23 cellular contexts compared by ENCODE assay signal in genomic region chr16:11655655-11656054, GRCh38. TPM values are rescaled to one million over a fixed set of nuclear protein-coding genes. Genes with fewer than 3 reads are reported as not detected.
DNase-seq lines count a peak whose midpoint lies in the region; ATAC-seq, FAIRE-seq and TF ChIP-seq lines count a peak whose summit lies in the region.
"Had no signal": no experiment of that assay in that cellular context is flagged by ENCODE, and none has a peak within 500 bp of the region (broad histone marks: within the 10 kb centered on the region; RNA-seq: fewer than 3 reads in every experiment).

No MANE protein-coding gene starts in this region.

- H2BK15ac ChIP-seq in IMR-90 (ENCODE audit: low read depth, low read length) (no peak overlapping the region), H1 (ENCODE audit: low read length) (no peak overlapping the region)

- H3K4me3 ChIP-seq in DND-41 (ENCODE audit: low read depth in 1 of 2, low read length in 2 of 2) = no peak overlapping the region
- no peak overlapping the region for H3K4me3 ChIP-seq in IMR-90 (ENCODE audit: insufficient read depth, low read depth, low read length)
- no peak overlapping the region for H3K4me3 ChIP-seq in H1 (ENCODE audit: extremely low read depth in 1 of 4, insufficient read depth in 2 of 4, low read depth in 3 of 4, low read length in 4 of 4)
- no peak overlapping the region for H3K4me3 ChIP-seq in neural progenitor cell
- H3K4me3 ChIP-seq: MG63, SK-N-MC had no signal

- H3K23ac ChIP-seq in IMR-90 (ENCODE audit: low read depth, low read length) = no peak overlapping the region
- no peak overlapping the region for H3K23ac ChIP-seq in H1 (ENCODE audit: insufficient read length)

- H4K5ac ChIP-seq in IMR-90 (ENCODE audit: low read depth, low read length) = no peak overlapping the region
- H4K5ac ChIP-seq in H1 (ENCODE audit: insufficient read length, low read depth, low read length) = no peak overlapping the region

- no peaks in the 10 kb centered on the region for H3K36me3 Mint-ChIP-seq in neural progenitor cell

- H3K79me1 ChIP-seq in IMR-90 (ENCODE audit: low read depth in 1 of 2, low read length in 2 of 2) (no peaks in the 10 kb centered on the region), H1 (ENCODE audit: low read depth, low read length) (no peaks in the 10 kb centered on the region)

- TF ChIP-seq CTCF in DND-41 (IDR thresholded peaks at IDR 0.05; ENCODE audit: borderline replicate concordance, extremely low read depth, low read length, poor library complexity, severe bottlenecking) = no peak
- TF ChIP-seq CTCF in IMR-90 (conservative IDR thresholded peaks at IDR 0.05; ENCODE audit: low read depth, low read length) = no peak
- no peak for TF ChIP-seq CTCF in H1 (IDR thresholded peaks at IDR 0.05; ENCODE audit: control extremely low read depth in 1 of 3, insufficient read depth in 1 of 3, low read depth in 1 of 3, low read length in 3 of 3)
- no peak for TF ChIP-seq CTCF in neural progenitor cell (IDR thresholded peaks at IDR 0.05)

- no peak overlapping the region for H3K27ac Mint-ChIP-seq in neural progenitor cell
- H3K27ac Mint-ChIP-seq: B cell had no signal

- POLR2A ChIA-PET in IMR-90 (lab: Charles Lee; ENCODE audit: unreplicated experiment) = no interaction called here
- POLR2A ChIA-PET in H1 (lab: Charles Lee; ENCODE audit: partially characterized antibody) = interaction anchor here (0.6 to 1.2 kb wide), 3 partner anchors 15 to 195 kb away, joined by 3 read pairs; no protein-coding TSS in a partner anchor

- no peak overlapping the region for H3K4me3 Mint-ChIP-seq in neural progenitor cell
- H3K4me3 Mint-ChIP-seq: B cell had no signal

- no peak overlapping the region for H2BK20ac ChIP-seq in IMR-90 (ENCODE audit: low read depth, low read length)
- no peak overlapping the region for H2BK20ac ChIP-seq in H1 (ENCODE audit: low read length)

- BruUV-seq in IMR-90 (replicated peaks; lab: Mats Ljungman, UMichigan) = no TSS peak

- H3K27ac ChIP-seq in DND-41 (ENCODE audit: low read length) = 0 out of 2 replicates have a peak overlapping the region, but pooled peaks have one; percentile 6
- H3K27ac ChIP-seq in IMR-90 (ENCODE audit: insufficient read depth, low read length) = no peak overlapping the region
- H3K27ac ChIP-seq in H1 (ENCODE audit: low read depth, low read length) = no peak overlapping the region
- no peak overlapping the region for H3K27ac ChIP-seq in neural progenitor cell
- H3K27ac ChIP-seq: SK-N-MC had no signal

- H2BK5ac ChIP-seq in IMR-90 (ENCODE audit: low read depth, low read length, poor library complexity, severe bottlenecking) (no peak overlapping the region), H1 (ENCODE audit: low read depth, low read length) (no peak overlapping the region)

- TF ChIP-seq EP300 in H1 (IDR thresholded peaks at IDR 0.05; ENCODE audit: borderline replicate concordance in 1 of 2, low read depth in 2 of 2, low read length in 2 of 2) = no peak

- H2BK12ac ChIP-seq in H1 (ENCODE audit: low read depth, low read length) = 0 out of 2 replicates have a peak overlapping the region, but pooled peaks have one; percentile 11

- TF ChIP-seq POLR2A in IMR-90 (IDR thresholded peaks at IDR 0.05; ENCODE audit: low read depth, low read length) (no peak), H1 (IDR thresholded peaks at IDR 0.05; ENCODE audit: control extremely low read depth in 1 of 2, low read depth in 2 of 2, low read length in 2 of 2) (no peak), erythroblast (IDR thresholded peaks at IDR 0.05; ENCODE audit: low read length) (no peak)

- H3K27me3 Mint-ChIP-seq in neural progenitor cell (ENCODE audit: insufficient read depth, low read depth) = peaks cover 8% of the 10 kb centered on the region
- H3K27me3 Mint-ChIP-seq: B cell had no signal

- no peak overlapping the region for H3K9ac ChIP-seq in DND-41 (ENCODE audit: low read depth, low read length)
- no peak overlapping the region for H3K9ac ChIP-seq in IMR-90 (ENCODE audit: low read depth, low read length)
- H3K9ac ChIP-seq in H1 (replicated peaks in 1 of 4; ENCODE audit: extremely low read depth in 1 of 4, low read depth in 3 of 4, low read length in 3 of 4) = no peak overlapping the region
- H3K9ac ChIP-seq in neural progenitor cell = no peak overlapping the region

- WGBS in IMR-90 (ENCODE audit: extremely low coverage in 2 of 2, insufficient read length in 1 of 2), 2 experiments = no CpG with 5 or more reads among the region's 7 CpGs
- 92% methylated on average over 7 of the region's 7 CpGs; no CpG with 5 or more reads in 1 of the 2 experiments for WGBS in H1 (ENCODE audit: extremely low coverage in 1 of 2, insufficient coverage in 1 of 2, insufficient read length in 1 of 2, insufficient replicate concordance in 2 of 2, low coverage in 1 of 2, low lambda C conversion rate in 2 of 2, missing lambda C conversion rate in 1 of 2), 2 experiments

- H3K9me3 ChIP-seq in DND-41 (ENCODE audit: insufficient read depth, low read length, severe bottlenecking) (no peaks in the 10 kb centered on the region), IMR-90 (ENCODE audit: control insufficient read depth, insufficient read depth, low read length) (no peaks in the 10 kb centered on the region), H1 (ENCODE audit: insufficient read depth in 2 of 2, low read depth in 1 of 2, low read length in 1 of 2) (no peaks in the 10 kb centered on the region), neural progenitor cell (ENCODE audit: low read depth) (no peaks in the 10 kb centered on the region)
- H3K9me3 ChIP-seq: MG63 had no signal

- H2AK5ac ChIP-seq in IMR-90 (ENCODE audit: low read depth, low read length) (no peak overlapping the region), H1 (ENCODE audit: low read depth, low read length) (no peak overlapping the region)

- no peaks in the 10 kb centered on the region for H3K9me3 Mint-ChIP-seq in neural progenitor cell

- no peak for TF ChIP-seq RAD21 in IMR-90 (IDR thresholded peaks at IDR 0.05; ENCODE audit: low read length)
- no peak for TF ChIP-seq RAD21 in H1 (IDR thresholded peaks at IDR 0.05 in 1 of 2, conservative IDR thresholded peaks at IDR 0.05 in 1 of 2; ENCODE audit: low read depth in 2 of 2, low read length in 2 of 2)

- no peak overlapping the region for H4K91ac ChIP-seq in IMR-90 (ENCODE audit: insufficient read depth, low read depth, low read length)
- no peak overlapping the region for H4K91ac ChIP-seq in H1 (replicated peaks; ENCODE audit: insufficient read length, low read length)

- no peak for ATAC-seq in DND-41 (ENCODE audit: insufficient read depth, low read depth)
- no peak for ATAC-seq in IMR-90 (ENCODE audit: low read depth)
- no peak for ATAC-seq in GM21381 (IDR thresholded peaks at IDR 0.05; ENCODE audit: unreplicated experiment)
- ATAC-seq: Panc1 had no signal

- in situ Hi-C loops in IMR-90 (cut with MboI; ENCODE audit: low sequenced_read_pairs) = no loop called here

- no peak for FAIRE-seq in H1 (lab: Jason Lieb, UNC)
- FAIRE-seq: H54, HTR-8/SVneo had no signal

- H3K4ac ChIP-seq in IMR-90 (ENCODE audit: low read depth, low read length) (no peak overlapping the region), H1 (replicated peaks; ENCODE audit: insufficient read length, low read depth, low read length) (no peak overlapping the region)

- H3K18ac ChIP-seq in IMR-90 (ENCODE audit: low read depth, low read length) (no peak overlapping the region), H1 (ENCODE audit: extremely low read depth, low read length) (no peak overlapping the region)

- H2BK120ac ChIP-seq in IMR-90 (ENCODE audit: low read depth, low read length) (no peak overlapping the region), H1 (replicated peaks; ENCODE audit: low read depth, low read length) (no peak overlapping the region)

- no peak for DNase-seq in DND-41
- no peak for DNase-seq in IMR-90
- no peak for DNase-seq in H1 (ENCODE audit: low read depth in 1 of 2, low spot score in 2 of 2)
- no peak for DNase-seq in neural progenitor cell (ENCODE audit: low spot score)
- no peak for DNase-seq in NK-92 (lab: John Stamatoyannopoulos, UW; ENCODE audit: unreplicated experiment)
- DNase-seq in erythroblast (lab: John Stamatoyannopoulos, UW) = no peak
- DNase-seq: Calu3, DMS153, KG1, MG63, NCI-H1105 treated with DMSO at 0.1 percent for 48 hours, NCI-H146, NCI-H1930, NCI-H2107, NCI-H524, NCI-H774, SIG-M5 had no signal

- H3K4me1 Mint-ChIP-seq in neural progenitor cell = peaks cover 2% of the 10 kb centered on the region

- H3K27me3 ChIP-seq in DND-41 (ENCODE audit: insufficient read depth, low read length, poor library complexity) (no peaks in the 10 kb centered on the region), IMR-90 (ENCODE audit: control insufficient read depth, insufficient read depth, low read length) (peaks cover 9% of the 10 kb centered on the region), H1 (replicated peaks in 1 of 4; ENCODE audit: control insufficient read depth in 3 of 4, extremely low read depth in 1 of 4, insufficient read depth in 3 of 4, low read length in 3 of 4) (no peaks in the 10 kb centered on the region), neural progenitor cell (no peaks in the 10 kb centered on the region)
- H3K27me3 ChIP-seq: MG63 had no signal

- H4K20me1 ChIP-seq in DND-41 (ENCODE audit: insufficient read depth, low read length) (no peaks in the 10 kb centered on the region), IMR-90 (ENCODE audit: insufficient read depth, low read length) (no peaks in the 10 kb centered on the region), H1 (replicated peaks in 1 of 2; ENCODE audit: control insufficient read depth in 1 of 2, insufficient read depth in 2 of 2, low read length in 2 of 2) (no peaks in the 10 kb centered on the region), neural progenitor cell (ENCODE audit: low read depth) (peaks cover 2% of the 10 kb centered on the region)

- H3K4me2 ChIP-seq in DND-41 (ENCODE audit: insufficient read depth, low read length) (no peak overlapping the region), IMR-90 (ENCODE audit: low read depth, low read length) (no peak overlapping the region), H1 (ENCODE audit: insufficient read depth in 1 of 2, low read depth in 2 of 2, low read length in 2 of 2) (no peak overlapping the region), neural progenitor cell (no peak overlapping the region)

- CTCF ChIA-PET in IMR-90 (lab: Yijun Ruan, JAX) = no interaction called here
- CTCF ChIA-PET in H1 (lab: Charles Lee; ENCODE audit: partially characterized antibody) = interaction anchor here (0.6 to 3.2 kb wide), 7 partner anchors 9 to 251 kb away, joined by 3 to 31 read pairs (median 4); no protein-coding TSS in a partner anchor

- H3K14ac ChIP-seq in IMR-90 (replicated peaks; ENCODE audit: low read depth, low read length) (no peak overlapping the region), H1 (ENCODE audit: insufficient read length) (no peak overlapping the region)

- peak overlapping the region; percentile 37 for H2AK9ac ChIP-seq in IMR-90 (replicated peaks; ENCODE audit: low read depth, low read length, poor library complexity)

- intact Hi-C loops in IMR-90 (cut with micrococcal nuclease) = no loop called here

- H4K8ac ChIP-seq in IMR-90 (ENCODE audit: low read depth in 2 of 2, low read length in 2 of 2) = no peak overlapping the region
- no peak overlapping the region for H4K8ac ChIP-seq in H1 (ENCODE audit: extremely low read depth, insufficient read depth, low read length)

- dilution Hi-C loops in IMR-90 (cut with HindIII; ENCODE audit: low sequenced_read_pairs, unreplicated experiment) = no loop called here

- no peaks in the 10 kb centered on the region for H3K79me2 ChIP-seq in DND-41 (ENCODE audit: insufficient read depth, low read length)
- H3K79me2 ChIP-seq in H1 (ENCODE audit: control insufficient read depth in 1 of 2, insufficient read depth in 2 of 2, low read length in 2 of 2) = no peaks in the 10 kb centered on the region
- H3K79me2 ChIP-seq in neural progenitor cell (ENCODE audit: low read depth) = no peaks in the 10 kb centered on the region

- H3K9me1 ChIP-seq in IMR-90 (ENCODE audit: insufficient read depth, low read length) = no peaks in the 10 kb centered on the region

- H3K56ac ChIP-seq in IMR-90 (ENCODE audit: extremely low read depth, insufficient read depth, low read length) (no peak overlapping the region), H1 (replicated peaks; ENCODE audit: insufficient read length, low read depth, low read length) (no peak overlapping the region)

- no peaks in the 10 kb centered on the region for H3K36me3 ChIP-seq in DND-41 (ENCODE audit: insufficient read depth, low read length)
- H3K36me3 ChIP-seq in IMR-90 (ENCODE audit: control insufficient read depth, insufficient read depth, low read length) = no peaks in the 10 kb centered on the region
- H3K36me3 ChIP-seq in H1 (ENCODE audit: control insufficient read depth in 2 of 4, insufficient read depth in 4 of 4, low read length in 3 of 4) = no peaks in the 10 kb centered on the region
- no peaks in the 10 kb centered on the region for H3K36me3 ChIP-seq in neural progenitor cell
- H3K36me3 ChIP-seq: MG63 had no signal

- H3K4me1 ChIP-seq in DND-41 (ENCODE audit: insufficient read depth, low read length) (peaks cover 25% of the 10 kb centered on the region), IMR-90 (ENCODE audit: control insufficient read depth, insufficient read depth, low read length) (no peaks in the 10 kb centered on the region), H1 (replicated peaks in 1 of 4; ENCODE audit: control insufficient read depth in 3 of 4, insufficient read depth in 4 of 4, low read length in 3 of 4) (peaks cover 0 to 8% (median 6%) of the 10 kb centered on the region in 4 experiments; a peak in 5 of 7 replicates), neural progenitor cell (peaks cover 7% of the 10 kb centered on the region)

- H3F3A ChIP-seq in neural progenitor cell (ENCODE audit: low read depth) = no peaks in the 10 kb centered on the region

- H2AFZ ChIP-seq in DND-41 (ENCODE audit: low read depth, low read length) = no peak overlapping the region
- no peak overlapping the region for H2AFZ ChIP-seq in IMR-90 (replicated peaks; ENCODE audit: low read length, poor library complexity)
- H2AFZ ChIP-seq in H1 (ENCODE audit: low read length) = no peak overlapping the region
- no peak overlapping the region for H2AFZ ChIP-seq in neural progenitor cell (replicated peaks)

- H3K23me2 ChIP-seq in H1 (ENCODE audit: low read depth, low read length) = no peaks in the 10 kb centered on the region

RNA-seq across cellular contexts. Expression of gene SNN, which starts 12.6 kb away (rescaled TPM):
- total RNA-seq in IMR-90 (2012; rRNA removed) (8.6 and 10.0 TPM in 2 replicates), neural progenitor cell (ENCODE audit: low replicate concordance) (48.7 and 84.2 TPM in 2 replicates)
- polyA plus RNA-seq in IMR-90 (2012; rRNA removed) (11.8 and 13.0 TPM in 2 replicates), H1 (2011; rRNA removed) (37.4 and 53.4 TPM in 2 replicates)
- polyA plus RNA-seq in IMR-90 (2012; cell fraction: cytosol; rRNA removed) = 9.3 and 14.5 TPM in 2 replicates
- 7.9 and 13.2 TPM in 2 replicates for polyA plus RNA-seq in IMR-90 (2012; cell fraction: nucleus; rRNA removed; ENCODE audit: low replicate concordance)
- total RNA-seq in H1 (2021; fragmentation: NEBNext Ultra II Directional; extraction: Animal tissue kit (Norgen Biotek cat#: 25700)) = 60.6 and 66.9 TPM in 2 replicates
- 52.8 TPM for polyA plus RNA-seq in H1 (2011; cell fraction: cytosol; rRNA removed)
- polyA plus RNA-seq in H1 (2011; cell fraction: nucleus; rRNA removed) = 43.9 TPM
- polyA plus RNA-seq in H1 (2012, experiment 1 of 2) = 51.0 to 60.1 TPM (median 55.9 TPM) in 4 replicates
- polyA plus RNA-seq in H1 (2012, experiment 2 of 2) = 48.7 TPM
- polyA plus RNA-seq in H1 (2013, experiment 1 of 2) = 34.2 TPM
- 39.2 TPM for polyA plus RNA-seq in H1 (2013, experiment 2 of 2)
- 33.4 and 34.6 TPM in 2 replicates for polyA minus RNA-seq in H1 (2011; rRNA and poly(A)+ RNA removed)
- polyA minus RNA-seq in H1 (2011; cell fraction: cytosol; rRNA and poly(A)+ RNA removed) = 23.3 TPM
- 24.7 TPM for polyA minus RNA-seq in H1 (2011; cell fraction: nucleus; rRNA and poly(A)+ RNA removed)
